Comparison of ENCODE assay signal across 15 cellular contexts in the genomic region with DNA sequence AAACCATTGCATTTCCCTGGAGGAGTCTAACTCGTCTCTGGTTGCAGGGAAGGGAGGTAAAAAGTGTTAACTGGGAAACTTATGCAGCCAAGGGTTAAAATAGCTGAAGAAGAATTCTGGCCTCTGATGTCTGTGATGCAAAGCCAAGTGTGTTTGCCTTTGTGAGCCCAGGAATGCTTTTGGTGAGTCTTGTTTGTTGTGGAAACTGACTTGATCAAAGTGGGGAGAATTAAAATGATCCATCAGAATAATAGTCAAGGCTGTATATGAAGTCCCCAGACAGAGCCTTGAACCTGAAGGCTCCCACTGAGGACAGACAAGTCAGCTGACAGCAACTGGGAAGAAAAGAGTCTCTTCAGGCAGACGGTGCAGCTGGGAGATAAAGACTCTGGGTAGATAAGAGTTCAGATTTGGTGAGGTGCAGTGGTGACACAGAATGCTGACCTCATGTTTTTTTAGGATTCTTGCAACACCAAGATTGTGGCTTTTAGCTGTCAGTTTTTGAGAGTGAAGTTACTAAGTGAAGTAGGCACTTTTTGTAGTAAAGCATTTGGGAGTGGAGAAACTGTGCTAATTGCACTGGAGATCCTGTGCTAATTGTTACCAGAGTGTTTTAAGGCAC. TPM values are rescaled to one million over a fixed set of nuclear protein-coding genes. Genes with fewer than 3 reads are reported as not detected.
A peak's percentile ranks its signal among the peaks of the same experiment; 100 is the strongest.
DNase-seq lines count a peak whose midpoint lies in the region; ATAC-seq and TF ChIP-seq lines count a peak whose summit lies in the region.
"Had no signal": no experiment of that assay in that cellular context is flagged by ENCODE, and none has a peak within 500 bp of the region (broad histone marks: within the 10 kb centered on the region; RNA-seq: fewer than 3 reads in every experiment).

No MANE protein-coding gene starts in this region.

- H3K27me3 Mint-ChIP-seq in neural progenitor cell (ENCODE audit: insufficient read depth, low read depth) = peaks cover 13% of the 10 kb centered on the region
- H3K27me3 Mint-ChIP-seq: activated T-cell treated with anti-CD3 and anti-CD28 coated beads, Interleukin-2, amount 50 U/mL, for 24 hours had no signal

- peak overlapping the region; percentile 88 for H3K27ac Mint-ChIP-seq in neural progenitor cell
- H3K27ac Mint-ChIP-seq: activated T-cell treated with anti-CD3 and anti-CD28 coated beads, Interleukin-2, amount 50 U/mL, for 24 hours had no signal

- ATAC-seq in HG03175 (IDR thresholded peaks at IDR 0.05; ENCODE audit: unreplicated experiment) = no peak
- ATAC-seq: esophagus mucosa had no signal

- no peak overlapping the region for H2AFZ ChIP-seq in fibroblast of lung (ENCODE audit: low read length)
- H2AFZ ChIP-seq in neural progenitor cell (replicated peaks) = no peak overlapping the region

- TF ChIP-seq CTCF in fibroblast of lung (conservative IDR thresholded peaks at IDR 0.05 in 1 of 2, IDR thresholded peaks at IDR 0.05 in 1 of 2; ENCODE audit: low read depth in 1 of 2, low read length in 2 of 2) (no peak), neural progenitor cell (IDR thresholded peaks at IDR 0.05) (no peak), coronary artery (IDR thresholded peaks at IDR 0.05) (no peak)

- H3K4me1 ChIP-seq in HUES48 (ENCODE audit: control insufficient read depth, insufficient read depth, low read length) (peaks cover 38% of the 10 kb centered on the region), fibroblast of lung (ENCODE audit: control insufficient read depth, extremely low read depth, insufficient read depth, low read length) (peaks cover 6% of the 10 kb centered on the region), neural progenitor cell (peaks cover 54% of the 10 kb centered on the region)

- H3K36me3 Mint-ChIP-seq in neural progenitor cell = no peaks in the 10 kb centered on the region

- H3K27ac ChIP-seq in HUES48 (ENCODE audit: low read depth, low read length) (peak overlapping the region; percentile 9), fibroblast of lung (ENCODE audit: insufficient read depth, low read length) (no peak overlapping the region), neural progenitor cell (no peak overlapping the region), coronary artery (no peak overlapping the region)

- H3K4me1 Mint-ChIP-seq in neural progenitor cell = peaks cover 70% of the 10 kb centered on the region

- H3K4me2 ChIP-seq in fibroblast of lung (ENCODE audit: extremely low read depth, insufficient read depth, low read length) = no peak overlapping the region
- H3K4me2 ChIP-seq in neural progenitor cell = peak overlapping the region; percentile 73

- H3K9me3 ChIP-seq in HUES48 (ENCODE audit: control insufficient read depth, insufficient read depth, low read length) (no peaks in the 10 kb centered on the region), fibroblast of lung (ENCODE audit: control insufficient read depth, insufficient read depth, low read depth, low read length) (no peaks in the 10 kb centered on the region), neural progenitor cell (ENCODE audit: low read depth) (no peaks in the 10 kb centered on the region)

- H3K36me3 ChIP-seq in HUES48 (ENCODE audit: control insufficient read depth, insufficient read depth, low read length) (no peaks in the 10 kb centered on the region), fibroblast of lung (ENCODE audit: control insufficient read depth, insufficient read depth, low read length) (no peaks in the 10 kb centered on the region), neural progenitor cell (no peaks in the 10 kb centered on the region)

- peak; percentile 52 for DNase-seq in SKM-1 (lab: John Stamatoyannopoulos, UW; ENCODE audit: unreplicated experiment)
- peak; percentile 19 to 67 for DNase-seq in fibroblast of lung (ENCODE audit: low read depth in 2 of 2)
- DNase-seq in neural progenitor cell (ENCODE audit: low spot score) = no peak
- no peak for DNase-seq in ecto neural progenitor cell (ENCODE audit: low spot score)
- no peak for DNase-seq in coronary artery (ENCODE audit: low spot score)
- no peak for DNase-seq in globus pallidus (ENCODE audit: low spot score)
- DNase-seq: activated T-cell treated with anti-CD3 and anti-CD28 coated beads, Interleukin-2, amount 50 U/mL, for 24 hours; C1 segment of cervical spinal cord; GDM1; NCI-H1092 treated with DMSO at 0.1 percent for 48 hours; NCI-H526 treated with DMSO at 0.1 percent for 48 hours had no signal

- H3K4me3 ChIP-seq in HUES48 (ENCODE audit: low read depth, low read length) (no peak overlapping the region), fibroblast of lung (replicated peaks in 1 of 4; ENCODE audit: control extremely low read depth in 1 of 4, insufficient read depth in 1 of 4, low read depth in 3 of 4, low read length in 4 of 4) (no peak overlapping the region), neural progenitor cell (no peak overlapping the region), coronary artery (no peak overlapping the region)

- H4K20me1 ChIP-seq in fibroblast of lung (ENCODE audit: control insufficient read depth, extremely low read depth, insufficient read depth, low read length) (no peaks in the 10 kb centered on the region), neural progenitor cell (ENCODE audit: low read depth) (no peaks in the 10 kb centered on the region)

- H3K9me3 Mint-ChIP-seq in neural progenitor cell = peaks cover 5% of the 10 kb centered on the region
- H3K9me3 Mint-ChIP-seq: activated T-cell treated with anti-CD3 and anti-CD28 coated beads, Interleukin-2, amount 50 U/mL, for 24 hours; neural crest cell had no signal

- H3K27me3 ChIP-seq in HUES48 (ENCODE audit: control insufficient read depth, insufficient read depth, low read length) = peaks cover 68% of the 10 kb centered on the region
- H3K27me3 ChIP-seq in fibroblast of lung (ENCODE audit: control insufficient read depth, insufficient read depth, low read length) = no peaks in the 10 kb centered on the region
- H3K27me3 ChIP-seq in neural progenitor cell = no peaks in the 10 kb centered on the region

- no peak overlapping the region for H3K9ac ChIP-seq in HUES48 (ENCODE audit: low read depth, low read length)
- no peak overlapping the region for H3K9ac ChIP-seq in fibroblast of lung (ENCODE audit: insufficient read depth, low read length)
- no peak overlapping the region for H3K9ac ChIP-seq in neural progenitor cell

- H3K79me2 ChIP-seq in fibroblast of lung (ENCODE audit: control insufficient read depth, insufficient read depth, low read length) (no peaks in the 10 kb centered on the region), neural progenitor cell (ENCODE audit: low read depth) (no peaks in the 10 kb centered on the region)

- H3F3A ChIP-seq in neural progenitor cell (ENCODE audit: low read depth) = peaks cover 54% of the 10 kb centered on the region

- H3K4me3 Mint-ChIP-seq in neural progenitor cell = peak overlapping the region; percentile 6
- H3K4me3 Mint-ChIP-seq: activated T-cell treated with anti-CD3 and anti-CD28 coated beads, Interleukin-2, amount 50 U/mL, for 24 hours; neural crest cell had no signal

RNA-seq across cellular contexts. Expression of gene WLS, which starts 59.6 kb away (rescaled TPM):
- 85.5 and 156 TPM in 2 replicates for total RNA-seq in fibroblast of lung
- polyA plus RNA-seq in fibroblast of lung = 269 and 290 TPM in 2 replicates
- 185 and 242 TPM in 2 replicates for polyA plus RNA-seq in fibroblast of lung (2012)
- polyA minus RNA-seq in fibroblast of lung (ENCODE audit: low replicate concordance) = 256 and 350 TPM in 2 replicates
- 187 and 259 TPM in 2 replicates for total RNA-seq in neural progenitor cell (ENCODE audit: low replicate concordance)

Comparison
In these comparisons a context has a peak if more than half of its experiments do, and no peak if none do; other contexts are left out.
1. DNase-seq: peak in SKM-1 (single experiment) and fibroblast of lung (2 of 2); none in neural progenitor cell (single experiment), ecto neural progenitor cell (single experiment), coronary artery (single experiment) and globus pallidus (single experiment).